ENCODE assay signal across 23 cellular contexts in the genomic region with DNA sequence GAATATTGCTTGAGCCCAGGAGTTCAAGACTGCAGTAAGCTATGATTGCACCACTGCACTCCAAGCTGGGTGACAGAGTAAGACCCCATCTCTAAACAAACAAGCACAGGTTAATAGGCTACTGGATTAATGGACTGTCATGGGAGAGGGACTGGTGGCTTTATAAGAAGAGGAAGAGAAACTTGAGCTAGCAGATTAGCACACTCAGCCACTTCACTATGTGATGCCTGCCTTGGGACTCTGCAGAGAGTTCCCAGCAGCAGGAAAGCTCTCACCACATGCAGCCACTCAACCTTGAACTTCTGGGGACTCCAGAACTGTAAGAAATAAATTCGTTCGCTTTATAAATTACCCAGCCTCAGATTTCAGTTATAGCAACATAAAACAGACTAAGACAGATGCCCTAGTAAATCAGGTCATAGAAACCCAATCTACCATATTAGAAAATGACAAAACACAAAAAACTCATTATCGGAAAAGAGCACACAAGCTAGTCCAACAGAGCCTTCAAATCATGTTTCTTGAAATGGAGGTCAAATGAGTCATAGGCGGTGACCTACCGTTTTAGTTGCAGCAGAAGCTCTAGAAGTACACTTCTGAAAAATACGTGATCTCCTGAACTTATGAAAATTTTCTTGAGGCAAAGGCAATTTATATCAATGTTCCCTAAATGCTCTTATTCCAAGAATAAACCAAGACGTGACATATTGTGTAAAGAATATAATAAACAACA.
DNase-seq lines count a peak whose midpoint lies in the region; TF ChIP-seq lines count a peak whose summit lies in the region.
"Had no signal": no experiment of that assay in that cellular context is flagged by ENCODE, and none has a peak within 500 bp of the region (broad histone marks: within the 10 kb centered on the region; RNA-seq: fewer than 3 reads in every experiment).

No MANE protein-coding gene starts in this region.

- no peak overlapping the region for H3K9ac ChIP-seq in BLaER1 treated with 17β-estradiol and CSF1 and Interleukin-3, amounts not matched to agents 10 nM and 100 nM

- H3K4me1 ChIP-seq in BLaER1 treated with 17β-estradiol and CSF1 and Interleukin-3, amounts not matched to agents 10 nM and 100 nM: peaks cover 0 to 12% (median 9%) of the 10 kb centered on the region in 10 experiments; a peak in 10 of 20 replicates

- DNase-seq in GM20000 (ENCODE audit: low spot score) (peak; percentile 42), NOMO-1 treated with DMSO at 0.1 percent for 48 hours (lab: John Stamatoyannopoulos, UW; ENCODE audit: unreplicated experiment) (peak; percentile 35), left kidney (ENCODE audit: low read depth, low spot score) (peak; percentile 87), T-helper 9 cell (no peak), NCI-H1436 (lab: John Stamatoyannopoulos, UW) (no peak), NCI-H2081 (lab: John Stamatoyannopoulos, UW) (no peak), NCI-H82 (lab: John Stamatoyannopoulos, UW) (no peak)
- DNase-seq: activated CD8-positive, alpha-beta memory T cell treated with anti-CD3 and anti-CD28 coated beads for 24 hours; activated T-cell treated with anti-CD3 and anti-CD28 coated beads, Interleukin-2, amount 50 U/mL, for 24 hours; AML-193; CD8-positive, alpha-beta memory T cell; effector CD4-positive, alpha-beta T cell; GDM1; heart left ventricle; MM.1S; NCI-H2227 treated with DMSO at 0.1 percent for 48 hours; NCI-H748 treated with DMSO at 0.1 percent for 48 hours; nucleus accumbens; OCI-M1; stimulated activated CD4-positive, alpha-beta T cell treated with anti-CD3 and anti-CD28 coated beads, Interleukin-1b, Interleukin-23, amount 100 ng/mL, for 48 hours had no signal

- H3K4me3 ChIP-seq in BLaER1 treated with 17β-estradiol and CSF1 and Interleukin-3, amounts not matched to agents 10 nM and 100 nM: no peak overlapping the region
- H3K4me3 ChIP-seq: heart left ventricle, skin epidermis had no signal

- no peaks in the 10 kb centered on the region for H3K36me3 ChIP-seq in BLaER1 treated with 17β-estradiol and CSF1 and Interleukin-3, amounts not matched to agents 10 nM and 100 nM
- H3K36me3 ChIP-seq: heart left ventricle had no signal

- peak overlapping the region in 6 of 11 experiments; percentile 3 to 33 (median 19); a peak in 7 of 22 replicates for H3K4me2 ChIP-seq in BLaER1 treated with 17β-estradiol and CSF1 and Interleukin-3, amounts not matched to agents 10 nM and 100 nM

- H3K27ac ChIP-seq in BLaER1 treated with 17β-estradiol and CSF1 and Interleukin-3, amounts not matched to agents 10 nM and 100 nM: no peak overlapping the region
- H3K27ac ChIP-seq: epithelial cell of prostate, heart left ventricle, skin epidermis had no signal

- H4K20me1 ChIP-seq in BLaER1 treated with 17β-estradiol and CSF1 and Interleukin-3, amounts not matched to agents 10 nM and 100 nM: no peaks in the 10 kb centered on the region

- peaks cover 0 to 11% (median 8%) of the 10 kb centered on the region in 11 experiments; a peak in 12 of 22 replicates for H3K9me3 ChIP-seq in BLaER1 treated with 17β-estradiol and CSF1 and Interleukin-3, amounts not matched to agents 10 nM and 100 nM (replicated peaks in 1 of 11)
- H3K9me3 ChIP-seq: heart left ventricle had no signal

- no peak for TF ChIP-seq CTCF in GM20000 (IDR thresholded peaks at IDR 0.05; ENCODE audit: extremely low read depth, missing control alignments)

- H3K27me3 ChIP-seq in BLaER1 treated with 17β-estradiol and CSF1 and Interleukin-3, amounts not matched to agents 10 nM and 100 nM: no peaks in the 10 kb centered on the region

Comparison
In these comparisons a context has a peak if more than half of its experiments do, and no peak if none do; other contexts are left out.
1. DNase-seq: peak in GM20000 (single experiment), NOMO-1 treated with DMSO at 0.1 percent for 48 hours (single experiment) and left kidney (single experiment); none in T-helper 9 cell (single experiment), NCI-H1436 (single experiment), NCI-H2081 (0 of 2) and NCI-H82 (single experiment).